Comparison of ENCODE assay signal across 13 cellular contexts in genomic region chr1:246773213-246773641, GRCh38. TPM values are rescaled to one million over a fixed set of nuclear protein-coding genes. Genes with fewer than 3 reads are reported as not detected.
DNase-seq lines count a peak whose midpoint lies in the region; ATAC-seq, FAIRE-seq and TF ChIP-seq lines count a peak whose summit lies in the region.
"Had no signal": no experiment of that assay in that cellular context is flagged by ENCODE, and none has a peak within 500 bp of the region (broad histone marks: within the 10 kb centered on the region; RNA-seq: fewer than 3 reads in every experiment).

No MANE protein-coding gene starts in this region.

- H3K4me1 ChIP-seq in adrenal gland (replicated peaks in 1 of 2) (no peaks in the 10 kb centered on the region), kidney (ENCODE audit: control insufficient read depth in 1 of 2, insufficient read depth in 1 of 2, low read depth in 1 of 2, low read length in 2 of 2) (no peaks in the 10 kb centered on the region)
- H3K4me1 ChIP-seq: upper lobe of right lung had no signal

- H3K4me3 ChIP-seq in epithelial cell of esophagus (ENCODE audit: low read length) (no peak overlapping the region), adrenal gland (no peak overlapping the region), kidney (ENCODE audit: low read length in 2 of 2) (no peak overlapping the region)
- H3K4me3 ChIP-seq: upper lobe of right lung had no signal

- H3K27me3 ChIP-seq in adrenal gland, result no peaks in the 10 kb centered on the region
- H3K27me3 ChIP-seq: neutrophil, upper lobe of right lung had no signal

- H3K27ac ChIP-seq in adrenal gland (no peak overlapping the region), kidney (ENCODE audit: low read depth in 2 of 2, low read length in 2 of 2) (no peak overlapping the region)
- H3K27ac ChIP-seq: neutrophil, upper lobe of right lung had no signal

- TF ChIP-seq CTCF in epithelial cell of esophagus (IDR thresholded peaks at IDR 0.05; ENCODE audit: insufficient read depth, low read depth, low read length, missing control alignments), result no peak
- no peak for TF ChIP-seq CTCF in adrenal gland (IDR thresholded peaks at IDR 0.05)
- TF ChIP-seq CTCF in kidney (IDR thresholded peaks at IDR 0.05; ENCODE audit: borderline replicate concordance, extremely low read depth, insufficient read depth), result no peak

- WGBS in adrenal gland, 4 donors, result 91 to 96% (median 94%) methylated on average over 4 of the region's 4 CpGs

- intact Hi-C loops in adrenal gland (cut with DNase I) (no loop called here), kidney (cut with DNase I) (no loop called here)

- ATAC-seq in GM18858 (IDR thresholded peaks at IDR 0.05; ENCODE audit: unreplicated experiment) (peak; percentile 99), GM21528 (IDR thresholded peaks at IDR 0.05; ENCODE audit: low FRiP score, unreplicated experiment) (peak; percentile 99), HG03159 (IDR thresholded peaks at IDR 0.05; ENCODE audit: unreplicated experiment) (peak; percentile 100)
- ATAC-seq: upper lobe of right lung had no signal

- DNase-seq in epithelial cell of esophagus (ENCODE audit: low read depth), result peak; percentile 91
- no peak for DNase-seq in adrenal gland
- DNase-seq in kidney, result no peak
- DNase-seq in stimulated activated CD4-positive, alpha-beta T cell treated with anti-CD3 and anti-CD28 coated beads, Interleukin-2, amount 100 ng/mL, for 24 hours, result no peak
- DNase-seq in AML-193 (lab: John Stamatoyannopoulos, UW), result no peak
- DNase-seq: effector memory CD4-positive, alpha-beta T cell; NCI-H446 treated with DMSO at 0.1 percent for 48 hours; stimulated activated CD4-positive, alpha-beta T cell treated with anti-CD3 and anti-CD28 coated beads, Interleukin-2, amount 100 ng/mL, for 48 hours; upper lobe of right lung had no signal

- TF ChIP-seq POLR2A in adrenal gland (IDR thresholded peaks at IDR 0.05), result no peak

- no peaks in the 10 kb centered on the region for H3K9me3 ChIP-seq in adrenal gland (replicated peaks in 1 of 3)
- H3K9me3 ChIP-seq in kidney (ENCODE audit: control insufficient read depth in 1 of 2, low read length in 2 of 2), result no peaks in the 10 kb centered on the region
- H3K9me3 ChIP-seq: neutrophil, upper lobe of right lung had no signal

- no peak overlapping the region for H3K9ac ChIP-seq in kidney (ENCODE audit: low read length in 2 of 2)

- no peak for FAIRE-seq in kidney (lab: Jason Lieb, UNC)

- H3K36me3 ChIP-seq in adrenal gland (replicated peaks in 1 of 2) (peaks cover 0 to 19% of the 10 kb centered on the region in 2 donors), kidney (ENCODE audit: control insufficient read depth in 1 of 2, insufficient read depth in 2 of 2, low read length in 2 of 2) (peaks cover 6 to 18% of the 10 kb centered on the region in 2 donors)

RNA-seq across cellular contexts. Expression of gene SCCPDH, which starts 49.0 kb away (rescaled TPM):
- total RNA-seq in adrenal gland (100 to 1,000 TPM in 1 of 8 donors, 10 to 100 TPM in 7; 34.2 to 108 (median 60.7) TPM), kidney (37.2 TPM)
- polyA plus RNA-seq in adrenal gland (100 to 1,000 TPM in 1 of 3 donors, 10 to 100 TPM in 2; 12.0 to 116 (median 27.6) TPM), kidney (ENCODE audit: insufficient read depth, low read depth, low replicate concordance) (48.6 TPM)
